ENCODE assay signal across 13 cellular contexts in genomic region chr18:42517896-42518295, GRCh38.
DNase-seq lines count a peak whose midpoint lies in the region; ATAC-seq and TF ChIP-seq lines count a peak whose summit lies in the region.
"Had no signal": no experiment of that assay in that cellular context is flagged by ENCODE, and none has a peak within 500 bp of the region (broad histone marks: within the 10 kb centered on the region; RNA-seq: fewer than 3 reads in every experiment).

No MANE protein-coding gene starts in this region.

- no peak for ATAC-seq in HG02623 (IDR thresholded peaks at IDR 0.05; ENCODE audit: unreplicated experiment)
- ATAC-seq: CD8-positive, alpha-beta T cell had no signal

- no peaks in the 10 kb centered on the region for H3K9me3 ChIP-seq in ovary
- H3K9me3 ChIP-seq: BLaER1 treated with 17β-estradiol and CSF1 and Interleukin-3, amounts not matched to agents 10 nM and 100 nM had no signal

- DNase-seq in NCI-H69 (lab: John Stamatoyannopoulos, UW) = peak; percentile 48
- peak; percentile 2 for DNase-seq in astrocyte of the hippocampus (ENCODE audit: low read depth, low spot score)
- DNase-seq in kidney epithelial cell (ENCODE audit: low read depth) = peak; percentile 48
- peak; percentile 79 for DNase-seq in renal cortical epithelial cell (ENCODE audit: low read depth)
- DNase-seq in ovary = no peak
- DNase-seq in HT-29 (ENCODE audit: low spot score) = no peak
- DNase-seq: Calu3; CD8-positive, alpha-beta T cell; DMS79 treated with DMSO at 0.1 percent for 48 hours; GF-D8; H9 had no signal

- TF ChIP-seq EP300 in ovary (IDR thresholded peaks at IDR 0.05) = no peak

- H3K27ac ChIP-seq in ovary = no peak overlapping the region
- H3K27ac ChIP-seq: BLaER1 treated with 17β-estradiol and CSF1 and Interleukin-3, amounts not matched to agents 10 nM and 100 nM had no signal

- H3K36me3 ChIP-seq in kidney epithelial cell (ENCODE audit: control insufficient read depth, insufficient read depth, low read length) (no peaks in the 10 kb centered on the region), ovary (no peaks in the 10 kb centered on the region)
- H3K36me3 ChIP-seq: BLaER1 treated with 17β-estradiol and CSF1 and Interleukin-3, amounts not matched to agents 10 nM and 100 nM had no signal

- no peak for TF ChIP-seq CTCF in kidney epithelial cell (IDR thresholded peaks at IDR 0.05; ENCODE audit: insufficient read depth, low read length, poor library complexity, severe bottlenecking)
- no peak for TF ChIP-seq CTCF in ovary (IDR thresholded peaks at IDR 0.05)

- H3K27me3 ChIP-seq in kidney epithelial cell (ENCODE audit: control insufficient read depth, insufficient read depth, low read length) = no peaks in the 10 kb centered on the region
- no peaks in the 10 kb centered on the region for H3K27me3 ChIP-seq in ovary
- H3K27me3 ChIP-seq: BLaER1 treated with 17β-estradiol and CSF1 and Interleukin-3, amounts not matched to agents 10 nM and 100 nM had no signal

- no peak for TF ChIP-seq POLR2A in ovary (IDR thresholded peaks at IDR 0.05)

- H3K4me1 ChIP-seq in ovary (ENCODE audit: insufficient read depth) = no peaks in the 10 kb centered on the region
- H3K4me1 ChIP-seq: BLaER1 treated with 17β-estradiol and CSF1 and Interleukin-3, amounts not matched to agents 10 nM and 100 nM had no signal

- intact Hi-C loops in ovary (cut with DNase I) = no loop called here

- H3K4me3 ChIP-seq in kidney epithelial cell (ENCODE audit: low read depth, low read length) (no peak overlapping the region), ovary (no peak overlapping the region)
- H3K4me3 ChIP-seq: BLaER1 treated with 17β-estradiol and CSF1 and Interleukin-3, amounts not matched to agents 10 nM and 100 nM had no signal

Comparison
In these comparisons a context has a peak if more than half of its experiments do, and no peak if none do; other contexts are left out.
1. DNase-seq: peak in NCI-H69 (single experiment), astrocyte of the hippocampus (single experiment), kidney epithelial cell (single experiment) and renal cortical epithelial cell (single experiment); none in ovary (0 of 5) and HT-29 (single experiment).